In the genomic region with DNA sequence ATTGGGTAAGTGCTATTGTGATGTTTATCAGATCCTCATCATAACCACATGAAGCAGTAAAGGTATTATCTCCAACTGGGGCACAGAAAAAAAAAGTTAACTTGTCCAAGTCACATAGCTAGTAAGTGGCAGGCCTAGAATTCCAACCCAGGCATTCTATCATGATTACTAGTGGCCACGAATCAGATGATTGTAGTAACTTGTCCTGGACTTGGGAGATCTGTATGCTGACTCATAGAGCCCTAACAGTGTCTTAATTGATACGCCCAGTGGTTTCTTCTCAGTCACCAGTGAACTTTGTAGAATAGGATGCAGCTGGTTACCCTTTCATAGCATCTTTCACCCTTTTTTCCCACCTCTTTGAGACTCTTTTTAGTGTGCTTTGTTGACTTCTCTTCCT, we compare ENCODE assay signal across 1 cellular context.
A peak's percentile ranks its signal among the peaks of the same experiment; 100 is the strongest.
TF ChIP-seq lines count a peak whose summit lies in the region.

No MANE protein-coding gene starts in this region.

TF ChIP-seq in IMR-90, 13 proteins besides CTCF, POLR2A, EP300 and RAD21:
- TF ChIP-seq NFE2L2 (IDR thresholded peaks at IDR 0.05; ENCODE audit: low read depth, low read length): no peak
- peak; percentile 32; the same call in 1 of the 2 replicates for TF ChIP-seq FOS (IDR thresholded peaks at IDR 0.05; ENCODE audit: low read depth, low read length)
